ENCODE assay signal across 22 cellular contexts in the genomic region with DNA sequence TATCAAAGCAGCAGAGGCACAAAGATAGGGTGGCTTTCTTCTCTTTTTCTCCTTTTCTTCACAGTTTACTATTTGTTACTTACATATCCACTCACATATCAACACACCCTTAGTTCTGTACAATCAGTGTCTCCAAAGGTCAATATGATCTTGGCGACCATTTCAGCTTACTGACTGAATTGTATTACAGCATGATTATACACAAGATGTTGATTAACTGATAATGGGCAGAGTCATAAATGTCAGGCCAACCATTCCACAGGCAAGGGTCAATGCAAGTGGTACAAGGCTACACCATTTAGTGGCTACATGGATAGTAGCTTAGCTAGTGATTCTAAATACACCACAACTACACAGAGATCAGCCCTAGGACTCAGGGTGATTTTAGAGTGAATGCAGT. TPM values are rescaled to one million over a fixed set of nuclear protein-coding genes. Genes with fewer than 3 reads are reported as not detected.
A peak's percentile ranks its signal among the peaks of the same experiment; 100 is the strongest.
DNase-seq lines count a peak whose midpoint lies in the region; TF ChIP-seq lines count a peak whose summit lies in the region.
"Had no signal": no experiment of that assay in that cellular context is flagged by ENCODE, and none has a peak within 500 bp of the region (broad histone marks: within the 10 kb centered on the region; RNA-seq: fewer than 3 reads in every experiment).

No MANE protein-coding gene starts in this region.

- H3K36me3 ChIP-seq in liver (ENCODE audit: control insufficient read depth in 4 of 4, insufficient read depth in 3 of 4, low read depth in 1 of 4, low read length in 3 of 4) (no peaks in the 10 kb centered on the region), subcutaneous abdominal adipose tissue (ENCODE audit: control insufficient read depth in 5 of 5, insufficient read depth in 5 of 5, low read length in 5 of 5) (no peaks in the 10 kb centered on the region)
- H3K36me3 ChIP-seq: BLaER1 treated with 17β-estradiol and CSF1 and Interleukin-3, amounts not matched to agents 10 nM and 100 nM; ovary; sigmoid colon had no signal

- H3K4me3 Mint-ChIP-seq in brain, result no peak overlapping the region
- H3K4me3 Mint-ChIP-seq in activated T-helper 2 cell treated with anti-CD3 and anti-CD28 coated beads, Interferon-gamma antibody, Interleukin-2, Interleukin-4, amounts not matched to agents 10 μg/mL and 5 μg/mL and 100 μg/mL, durations not matched to agents 14 hours and 24 hours and 36 hours (ENCODE audit: low read depth), result no peak overlapping the region
- H3K4me3 Mint-ChIP-seq: activated T-cell treated with anti-CD3 and anti-CD28 coated beads, Interleukin-2, amount 50 U/mL, for 72 hours; endodermal cell; stimulated activated memory B cell treated with anti-CD40 and anti-IgM and Interleukin-4, amounts not matched to agents 10 μg/mL and 1 μg/mL and 100 μg/mL, for 72 hours had no signal

- peaks cover 6 to 53% (median 44%) of the 10 kb centered on the region in 4 donors for H3K4me1 ChIP-seq in liver (ENCODE audit: control insufficient read depth in 4 of 4, insufficient read depth in 4 of 4, low read length in 3 of 4)
- H3K4me1 ChIP-seq in subcutaneous abdominal adipose tissue (ENCODE audit: control insufficient read depth in 5 of 5, insufficient read depth in 5 of 5, low read length in 5 of 5), result peaks cover 10 to 74% (median 64%) of the 10 kb centered on the region in 5 donors

- no peak overlapping the region for H3K9ac ChIP-seq in liver (ENCODE audit: low read depth in 1 of 2, low read length in 2 of 2)
- H3K9ac ChIP-seq in subcutaneous abdominal adipose tissue (ENCODE audit: low read length in 5 of 5), result no peak overlapping the region
- H3K9ac ChIP-seq: BLaER1 treated with 17β-estradiol and CSF1 and Interleukin-3, amounts not matched to agents 10 nM and 100 nM had no signal

- H3K9me3 ChIP-seq in liver (ENCODE audit: control insufficient read depth in 4 of 4, low read length in 3 of 4) (no peaks in the 10 kb centered on the region), subcutaneous abdominal adipose tissue (ENCODE audit: control insufficient read depth in 5 of 5, low read length in 5 of 5) (no peaks in the 10 kb centered on the region)
- H3K9me3 ChIP-seq: BLaER1 treated with 17β-estradiol and CSF1 and Interleukin-3, amounts not matched to agents 10 nM and 100 nM; ovary; sigmoid colon had no signal

- H3K9me3 Mint-ChIP-seq in brain, result no peaks in the 10 kb centered on the region
- H3K9me3 Mint-ChIP-seq in activated T-helper 2 cell treated with anti-CD3 and anti-CD28 coated beads, Interferon-gamma antibody, Interleukin-2, Interleukin-4, amounts not matched to agents 10 μg/mL and 5 μg/mL and 100 μg/mL, durations not matched to agents 14 hours and 24 hours and 36 hours, result peaks cover 4% of the 10 kb centered on the region
- H3K9me3 Mint-ChIP-seq: activated T-cell treated with anti-CD3 and anti-CD28 coated beads, Interleukin-2, amount 50 U/mL, for 72 hours; endodermal cell; stimulated activated memory B cell treated with anti-CD40 and anti-IgM and Interleukin-4, amounts not matched to agents 10 μg/mL and 1 μg/mL and 100 μg/mL, for 72 hours had no signal

- no peaks in the 10 kb centered on the region for H3K36me3 Mint-ChIP-seq in brain
- no peaks in the 10 kb centered on the region for H3K36me3 Mint-ChIP-seq in activated T-helper 2 cell treated with anti-CD3 and anti-CD28 coated beads, Interferon-gamma antibody, Interleukin-2, Interleukin-4, amounts not matched to agents 10 μg/mL and 5 μg/mL and 100 μg/mL, durations not matched to agents 14 hours and 24 hours and 36 hours (ENCODE audit: low read depth)
- H3K36me3 Mint-ChIP-seq: naive thymus-derived CD4-positive, alpha-beta T cell; stimulated activated memory B cell treated with anti-CD40 and anti-IgM and Interleukin-4, amounts not matched to agents 10 μg/mL and 1 μg/mL and 100 μg/mL, for 72 hours had no signal

- peaks cover 61% of the 10 kb centered on the region for H3K4me1 Mint-ChIP-seq in brain
- H3K4me1 Mint-ChIP-seq in activated T-helper 2 cell treated with anti-CD3 and anti-CD28 coated beads, Interferon-gamma antibody, Interleukin-2, Interleukin-4, amounts not matched to agents 10 μg/mL and 5 μg/mL and 100 μg/mL, durations not matched to agents 14 hours and 24 hours and 36 hours (ENCODE audit: low read depth), result peaks cover 26% of the 10 kb centered on the region

- intact Hi-C loops in activated T-helper 2 cell treated with anti-CD3 and anti-CD28 coated beads, Interferon-gamma antibody, Interleukin-2, Interleukin-4, amounts not matched to agents 10 μg/mL and 5 μg/mL and 100 μg/mL, durations not matched to agents 14 hours and 24 hours and 36 hours (cut with micrococcal nuclease), result no loop called here

- TF ChIP-seq CTCF in 22Rv1 (IDR thresholded peaks at IDR 0.05) (no peak), brain (conservative IDR thresholded peaks at IDR 0.05) (no peak), liver (IDR thresholded peaks at IDR 0.05; ENCODE audit: low read depth, low read length, missing input control) (no peak)

- H3K27ac Mint-ChIP-seq in brain, result peak overlapping the region in 3 of 5 experiments; percentile 31 to 65 (median 43)
- no peak overlapping the region for H3K27ac Mint-ChIP-seq in activated T-helper 2 cell treated with anti-CD3 and anti-CD28 coated beads, Interferon-gamma antibody, Interleukin-2, Interleukin-4, amounts not matched to agents 10 μg/mL and 5 μg/mL and 100 μg/mL, durations not matched to agents 14 hours and 24 hours and 36 hours
- H3K27ac Mint-ChIP-seq: activated T-cell treated with anti-CD3 and anti-CD28 coated beads, Interleukin-2, amount 50 U/mL, for 72 hours; endodermal cell; stimulated activated memory B cell treated with anti-CD40 and anti-IgM and Interleukin-4, amounts not matched to agents 10 μg/mL and 1 μg/mL and 100 μg/mL, for 72 hours had no signal

- WGBS in liver, result 24% methylated on average over 1 of the region's 1 CpG

- H3K4me3 ChIP-seq in liver (ENCODE audit: low read depth in 1 of 3, low read length in 3 of 3) (no peak overlapping the region), subcutaneous abdominal adipose tissue (ENCODE audit: low read depth in 1 of 5, low read length in 5 of 5) (no peak overlapping the region)
- H3K4me3 ChIP-seq: BLaER1 treated with 17β-estradiol and CSF1 and Interleukin-3, amounts not matched to agents 10 nM and 100 nM; lung; ovary; sigmoid colon had no signal

- H3K27me3 ChIP-seq in liver (ENCODE audit: control insufficient read depth in 4 of 4, insufficient read depth in 4 of 4, low read length in 3 of 4) (no peaks in the 10 kb centered on the region), subcutaneous abdominal adipose tissue (ENCODE audit: control insufficient read depth in 5 of 5, insufficient read depth in 4 of 5, low read length in 5 of 5) (no peaks in the 10 kb centered on the region)
- H3K27me3 ChIP-seq: BLaER1 treated with 17β-estradiol and CSF1 and Interleukin-3, amounts not matched to agents 10 nM and 100 nM; ovary; sigmoid colon had no signal

- peaks cover 4% of the 10 kb centered on the region for H3K27me3 Mint-ChIP-seq in brain
- no peaks in the 10 kb centered on the region for H3K27me3 Mint-ChIP-seq in activated T-helper 2 cell treated with anti-CD3 and anti-CD28 coated beads, Interferon-gamma antibody, Interleukin-2, Interleukin-4, amounts not matched to agents 10 μg/mL and 5 μg/mL and 100 μg/mL, durations not matched to agents 14 hours and 24 hours and 36 hours (ENCODE audit: low read depth)
- H3K27me3 Mint-ChIP-seq: stimulated activated memory B cell treated with anti-CD40 and anti-IgM and Interleukin-4, amounts not matched to agents 10 μg/mL and 1 μg/mL and 100 μg/mL, for 72 hours had no signal

- H3K27ac ChIP-seq in 22Rv1 (peak overlapping the region; percentile 92), liver (ENCODE audit: low read depth in 1 of 2, low read length in 2 of 2) (peak overlapping the region; percentile 81 to 83), subcutaneous abdominal adipose tissue (ENCODE audit: low read depth, low read length) (peak overlapping the region; percentile 85)
- H3K27ac ChIP-seq: RWPE1 had no signal

- DNase-seq in SIG-M5 treated with dmso at 0.1 percent for 504 hours (lab: John Stamatoyannopoulos, UW; ENCODE audit: unreplicated experiment) (no peak), SHP77 (lab: John Stamatoyannopoulos, UW) (no peak), OCI-M1 (lab: John Stamatoyannopoulos, UW) (no peak)
- DNase-seq in activated T-helper 2 cell treated with anti-CD3 and anti-CD28 coated beads, Interferon-gamma antibody, Interleukin-2, Interleukin-4, amounts not matched to agents 10 μg/mL and 5 μg/mL and 100 μg/mL, durations not matched to agents 14 hours and 24 hours and 36 hours (ENCODE audit: low spot score), result no peak
- DNase-seq: activated CD4-positive, alpha-beta T cell treated with anti-CD3 and anti-CD28 coated beads for 1 hour; activated naive CD4-positive, alpha-beta T cell treated with anti-CD3 and anti-CD28 coated beads, Interleukin-2, amount 50 U/mL, for 16 hours; activated T-cell treated with anti-CD3 and anti-CD28 coated beads, Interleukin-2, amount 50 U/mL, for 72 hours; endodermal cell; naive thymus-derived CD4-positive, alpha-beta T cell; NCI-H1417 treated with DMSO at 0.1 percent for 48 hours; NCI-H524; sigmoid colon; SW 1271 had no signal

- no peak for TF ChIP-seq RAD21 in liver (IDR thresholded peaks at IDR 0.05)

TF ChIP-seq in liver, 16 proteins besides CTCF, POLR2A, EP300 and RAD21:
- TF ChIP-seq FOXA1 (IDR thresholded peaks at IDR 0.05) (peak; percentile 15), NR2F2 (IDR thresholded peaks at IDR 0.05) (no peak), YY1 (IDR thresholded peaks at IDR 0.05) (peak; percentile 6), RXRA (IDR thresholded peaks at IDR 0.05) (no peak), FOXA2 (IDR thresholded peaks at IDR 0.05) (peak; percentile 6)

RNA-seq across cellular contexts. Expression of gene SP3, which starts 20.4 kb away (rescaled TPM):
- 21.2 TPM for polyA plus RNA-seq in brain (ENCODE audit: insufficient read depth, low read depth, low replicate concordance)
- 10 to 100 TPM; 55.4 to 83.7 TPM for total RNA-seq in liver
- 10 to 100 TPM in 1 of 2 donors, 1 to 10 TPM in 1; 10.0 to 11.0 TPM for polyA plus RNA-seq in liver
- total RNA-seq in activated T-helper 2 cell treated with anti-CD3 and anti-CD28 coated beads, Interferon-gamma antibody, Interleukin-2, Interleukin-4, amounts not matched to agents 10 μg/mL and 5 μg/mL and 100 μg/mL, durations not matched to agents 14 hours and 24 hours and 36 hours, result 104 and 105 TPM in 2 replicates
